8 cellular contexts compared by ENCODE assay signal in the genomic region with DNA sequence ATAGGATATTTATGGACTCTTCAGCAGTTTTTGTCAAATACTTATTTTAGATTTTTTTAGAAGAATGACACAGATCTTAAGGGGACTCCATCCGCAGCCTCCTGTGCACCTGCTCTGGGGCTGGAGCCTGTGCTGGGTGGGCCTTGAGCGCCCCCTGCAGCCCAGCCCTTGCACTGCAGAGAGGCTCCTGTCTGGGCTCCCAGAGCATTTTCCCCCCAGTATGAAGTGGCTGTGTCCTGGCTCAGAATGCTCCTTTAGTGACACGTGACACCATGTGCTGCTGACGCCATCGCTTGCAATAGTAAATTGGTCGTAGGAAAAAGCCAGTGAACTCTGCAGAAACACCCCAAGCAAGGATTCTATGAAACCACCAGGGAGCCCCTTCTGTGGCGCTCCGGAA.
DNase-seq lines count a peak whose midpoint lies in the region; TF ChIP-seq lines count a peak whose summit lies in the region.
"Not testable (repeated sequence)": the region's sequence is repeated elsewhere in the genome, so short reads cannot be mapped to it uniquely, and the experiment has no call there.

No MANE protein-coding gene starts in this region.

- H3K4me2 ChIP-seq in DOHH2 (ENCODE audit: low read length), result not testable (repeated sequence)

- H3K36me3 ChIP-seq in DOHH2 (ENCODE audit: control insufficient read depth, low read length); prostate gland; tibial nerve: not testable (repeated sequence)

- not testable (repeated sequence) for H3K79me2 ChIP-seq in DOHH2 (ENCODE audit: control insufficient read depth, low read length)

- not testable (repeated sequence) for H3K9me3 ChIP-seq in DOHH2 (ENCODE audit: control insufficient read depth, insufficient read depth, low read length); prostate gland; tibial nerve

- H3K4me1 ChIP-seq in DOHH2 (ENCODE audit: control insufficient read depth, low read length); prostate gland (replicated peaks); tibial nerve: not testable (repeated sequence)

- intact Hi-C loops in prostate gland (cut with DNase I), result not testable (repeated sequence)

- not testable (repeated sequence) for H3F3A ChIP-seq in DOHH2 (ENCODE audit: control insufficient read depth, insufficient read depth)

- peak; percentile 52 for TF ChIP-seq CTCF in DOHH2 (IDR thresholded peaks at IDR 0.05; ENCODE audit: low read depth, low read length, poor library complexity, severe bottlenecking)
- peak; percentile 78 for TF ChIP-seq CTCF in LNCAP (IDR thresholded peaks at IDR 0.05)
- peak; percentile 23 for TF ChIP-seq CTCF in fibroblast of mammary gland (conservative IDR thresholded peaks at IDR 0.05; ENCODE audit: control insufficient read depth, insufficient read depth, low read depth, low read length)
- TF ChIP-seq CTCF in prostate gland (IDR thresholded peaks at IDR 0.05), result peak in 3 of 4 experiments; percentile 25 to 49 (median 36)
- peak in 3 of 5 experiments; percentile 11 to 50 (median 17) for TF ChIP-seq CTCF in tibial nerve (IDR thresholded peaks at IDR 0.05)

- H3K9me2 ChIP-seq in DOHH2 (replicated peaks; ENCODE audit: control insufficient read depth, low read length), result not testable (repeated sequence)

- peak; percentile 26 for DNase-seq in RKO (ENCODE audit: low spot score)
- DNase-seq in activated CD4-positive, alpha-beta T cell treated with anti-CD3 and anti-CD28 coated beads for 4 hours, result peak; percentile 53 to 62
- peak; percentile 48 for DNase-seq in activated gamma-delta T cell treated with Interleukin-2 at 50 U/mL for 16 hours
- DNase-seq in fibroblast of mammary gland (ENCODE audit: low read depth); prostate gland (ENCODE audit: low spot score); tibial nerve (ENCODE audit: low spot score in 2 of 2): not testable (repeated sequence)

- not testable (repeated sequence) for H3K27ac ChIP-seq in DOHH2 (ENCODE audit: low read depth, low read length); prostate gland; tibial nerve

- not testable (repeated sequence) for H4K20me1 ChIP-seq in DOHH2 (ENCODE audit: control insufficient read depth, insufficient read depth, low read depth, low read length)

- TF ChIP-seq EP300 in tibial nerve (IDR thresholded peaks at IDR 0.05), result not testable (repeated sequence)

- H3K4me3 ChIP-seq in DOHH2 (ENCODE audit: low read length); fibroblast of mammary gland (ENCODE audit: control insufficient read depth, low read depth, low read length); prostate gland; tibial nerve: not testable (repeated sequence)

- 35% methylated on average over 6 of the region's 8 CpGs for whole genome bisulfite sequencing in prostate gland
- WGBS in tibial nerve, 2 donors, result 44 to 50% methylated on average over 4 to 8 of the region's 8 CpGs

- not testable (repeated sequence) for TF ChIP-seq POLR2A in prostate gland (IDR thresholded peaks at IDR 0.05); tibial nerve (IDR thresholded peaks at IDR 0.05)

- H3K27me3 ChIP-seq in DOHH2 (ENCODE audit: control insufficient read depth, low read length); prostate gland (replicated peaks; ENCODE audit: insufficient read depth); tibial nerve: not testable (repeated sequence)

Comparison
In these comparisons a context has a peak if more than half of its experiments do, and no peak if none do; other contexts are left out.
1. CTCF ChIP-seq: peak in every context shown above with its lines; median percentile 78 in LNCAP; 52 in DOHH2; 36 in prostate gland; 23 in fibroblast of mammary gland; 17 in tibial nerve.